8 cellular contexts compared by ENCODE assay signal in the genomic region with DNA sequence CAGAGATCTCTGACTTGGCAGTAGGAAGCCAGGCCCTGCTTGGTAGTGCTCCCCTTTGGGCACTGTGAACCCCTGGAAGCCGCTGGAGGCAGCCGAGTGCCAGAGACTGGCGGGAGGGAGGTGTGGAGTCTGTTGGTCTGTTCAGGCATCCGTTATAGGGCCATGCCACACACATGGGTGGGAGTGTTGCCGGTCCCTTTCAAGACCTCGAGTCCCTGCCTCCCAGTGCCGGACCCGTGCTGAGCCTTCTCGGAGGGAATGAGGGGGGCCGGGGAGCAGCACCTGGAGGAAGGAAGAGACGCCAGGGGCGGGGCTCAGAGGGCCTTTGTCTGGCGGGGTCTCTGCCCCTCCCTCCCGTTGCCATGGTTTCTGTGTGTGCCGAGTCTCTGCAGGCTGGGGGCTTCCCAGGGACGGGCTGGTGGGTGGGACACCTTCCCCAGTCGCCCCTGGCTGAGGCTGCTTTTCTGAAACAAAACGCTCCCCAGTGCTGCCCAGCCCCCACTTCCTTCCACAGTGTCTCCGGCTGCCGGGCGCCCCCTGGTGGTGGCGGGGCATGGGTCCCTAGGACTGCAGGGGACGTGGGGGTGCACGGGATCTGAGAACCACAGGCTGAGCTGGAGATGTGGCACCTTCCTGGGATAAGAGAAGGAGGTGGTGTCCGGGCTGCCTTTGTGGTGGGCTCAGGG. TPM values are rescaled to one million over a fixed set of nuclear protein-coding genes. Genes with fewer than 3 reads are reported as not detected.
A peak's percentile ranks its signal among the peaks of the same experiment; 100 is the strongest.
DNase-seq lines count a peak whose midpoint lies in the region; ATAC-seq, FAIRE-seq and TF ChIP-seq lines count a peak whose summit lies in the region.

No MANE protein-coding gene starts in this region.

- peaks cover 4 to 26% of the 10 kb centered on the region in 2 experiments for H3K36me3 ChIP-seq in endothelial cell of umbilical vein (ENCODE audit: control insufficient read depth in 2 of 2, extremely low read depth in 1 of 2, insufficient read depth in 2 of 2, low read length in 2 of 2)

- no peaks in the 10 kb centered on the region for H3K9me3 ChIP-seq in endothelial cell of umbilical vein (replicated peaks; ENCODE audit: control insufficient read depth, insufficient read depth, low read length)
- H3K9me3 ChIP-seq in mononuclear cell (ENCODE audit: low read depth, low read length): no peaks in the 10 kb centered on the region

- ATAC-seq in GM19025 (IDR thresholded peaks at IDR 0.05; ENCODE audit: low read depth, unreplicated experiment) (peak; percentile 62), HG03378 (IDR thresholded peaks at IDR 0.05; ENCODE audit: unreplicated experiment) (peak; percentile 54)

- FAIRE-seq in endothelial cell of umbilical vein (lab: Jason Lieb, UNC): peak; percentile 95

- H3K27me3 ChIP-seq in endothelial cell of umbilical vein (ENCODE audit: control insufficient read depth in 2 of 2, insufficient read depth in 2 of 2, low read length in 2 of 2): no peaks in the 10 kb centered on the region
- no peaks in the 10 kb centered on the region for H3K27me3 ChIP-seq in mononuclear cell (ENCODE audit: insufficient read depth, low read length)

- no peak overlapping the region for H2AFZ ChIP-seq in endothelial cell of umbilical vein (ENCODE audit: low read depth, low read length)

- POLR2A ChIA-PET in endothelial cell of umbilical vein (lab: Charles Lee): interaction anchor here (1.0 to 1.9 kb wide), 4 partner anchors 10 to 82 kb away, joined by 3 to 14 read pairs (median 4); partner anchors contain the start of genes GNAI2, SEMA3B and TUSC2

- peak overlapping the region; percentile 56 for H3K9ac ChIP-seq in endothelial cell of umbilical vein (replicated peaks; ENCODE audit: extremely low read depth, insufficient read depth, low read length)

- DNase-seq in Ammon's horn (ENCODE audit: low spot score) (peak; percentile 87), NOMO-1 treated with DMSO at 0.1 percent for 48 hours (lab: John Stamatoyannopoulos, UW; ENCODE audit: unreplicated experiment) (peak; percentile 81), endothelial cell of umbilical vein (ENCODE audit: low read depth, low spot score) (peak; percentile 90)
- peak; percentile 97 for DNase-seq in activated CD8-positive, alpha-beta memory T cell treated with anti-CD3 and anti-CD28 coated beads, Interleukin-2, amount 50 U/mL, for 4 hours
- DNase-seq in stimulated activated CD8-positive, alpha-beta memory T cell treated with anti-CD3 and anti-CD28 coated beads, Interleukin-2, amount 100 ng/mL, for 1 hour (ENCODE audit: low read depth in 2 of 2): peak; percentile 91 to 93

- dilution Hi-C loops in endothelial cell of umbilical vein (cut with MboI; ENCODE audit: extremely low pct_ligation_motif_present, low sequenced_read_pairs): no loop called here

- BruUV-seq in endothelial cell of umbilical vein (replicated peaks; lab: Mats Ljungman, UMichigan): no TSS peak

- peak; percentile 6 for TF ChIP-seq POLR2A in endothelial cell of umbilical vein (IDR thresholded peaks at IDR 0.05; ENCODE audit: low read depth, low read length)

- H4K20me1 ChIP-seq in endothelial cell of umbilical vein (replicated peaks; ENCODE audit: control insufficient read depth, extremely low read depth, insufficient read depth, low read length): no peaks in the 10 kb centered on the region

- peak; percentile 98 to 99 for TF ChIP-seq CTCF in endothelial cell of umbilical vein (IDR thresholded peaks at IDR 0.05; ENCODE audit: extremely low read depth in 1 of 2, insufficient read depth in 1 of 2, low read depth in 1 of 2, low read length in 2 of 2)

- CTCF ChIA-PET in endothelial cell of umbilical vein (lab: Charles Lee): interaction anchor here (0.5 to 3.7 kb wide), 25 partner anchors 8 to 407 kb away, joined by 3 to 134 read pairs (median 6); partner anchors contain the start of genes GNAI2, GNAT1 and IFRD2

- peaks cover 91% of the 10 kb centered on the region for H3K79me2 ChIP-seq in endothelial cell of umbilical vein (ENCODE audit: control insufficient read depth, insufficient read depth, low read length)

- H3K4me2 ChIP-seq in endothelial cell of umbilical vein (ENCODE audit: insufficient read depth, low read length): peak overlapping the region; percentile 32

- H3K9me1 ChIP-seq in endothelial cell of umbilical vein (replicated peaks; ENCODE audit: control insufficient read depth, extremely low read depth, insufficient read depth, low read length): no peaks in the 10 kb centered on the region

- peak overlapping the region; percentile 86 for H3K27ac ChIP-seq in endothelial cell of umbilical vein (ENCODE audit: insufficient read depth, low read depth, low read length)

- intact Hi-C loops in endothelial cell of umbilical vein (cut with micrococcal nuclease): loop anchor here (1.0 to 2.0 kb wide), 5 partner anchors 8 to 27 kb away; no protein-coding TSS in a partner anchor

- H3K4me3 ChIP-seq in endothelial cell of umbilical vein (replicated peaks in 1 of 3; ENCODE audit: insufficient read depth in 1 of 3, low read depth in 1 of 3, low read length in 3 of 3): no peak overlapping the region
- H3K4me3 ChIP-seq in mononuclear cell (ENCODE audit: low read length): peak overlapping the region; percentile 23

- peaks cover 92% of the 10 kb centered on the region for H3K4me1 ChIP-seq in endothelial cell of umbilical vein (ENCODE audit: control insufficient read depth, extremely low read depth, insufficient read depth, low read length)
- H3K4me1 ChIP-seq in mononuclear cell (ENCODE audit: insufficient read depth, low read length): peaks cover 100% of the 10 kb centered on the region

TF ChIP-seq in endothelial cell of umbilical vein, 7 proteins besides CTCF, POLR2A, EP300 and RAD21:
- peak; percentile 4 for TF ChIP-seq POLR2AphosphoS5 (IDR thresholded peaks at IDR 0.05; ENCODE audit: insufficient read depth, low read depth, low read length)
- TF ChIP-seq JUN (IDR thresholded peaks at IDR 0.05; ENCODE audit: borderline replicate concordance, insufficient read depth, insufficient read length, low read depth): no peak
- no peak for TF ChIP-seq EZH2 (IDR thresholded peaks at IDR 0.05; ENCODE audit: borderline replicate concordance, low read depth, low read length, severe bottlenecking)

RNA-seq across cellular contexts. Expression of gene GNAI2, which starts 10.0 kb away (rescaled TPM):
- total RNA-seq in endothelial cell of umbilical vein: 767 and 773 TPM in 2 replicates
- 1,875 and 2,290 TPM in 2 replicates for polyA plus RNA-seq in endothelial cell of umbilical vein
- polyA plus RNA-seq in endothelial cell of umbilical vein (2011; cell fraction: cytosol; rRNA removed): 1,268 and 1,476 TPM in 2 replicates
- polyA plus RNA-seq in endothelial cell of umbilical vein (2011; cell fraction: nucleus; rRNA removed): 620 and 630 TPM in 2 replicates
- 588 and 714 TPM in 2 replicates for polyA plus RNA-seq in endothelial cell of umbilical vein (2012)
- 1,411 and 1,486 TPM in 2 replicates for polyA minus RNA-seq in endothelial cell of umbilical vein
- polyA minus RNA-seq in endothelial cell of umbilical vein (2011; cell fraction: cytosol; rRNA and poly(A)+ RNA removed): 67.6 TPM
- polyA minus RNA-seq in endothelial cell of umbilical vein (2011; cell fraction: nucleus; rRNA and poly(A)+ RNA removed): 157 and 164 TPM in 2 replicates
- total RNA-seq in mononuclear cell: 243 TPM

RNA-seq across cellular contexts. Expression of gene SEMA3B, which starts 23.0 kb away (rescaled TPM):
- 0.97 and 1.5 TPM in 2 replicates for total RNA-seq in endothelial cell of umbilical vein
- 1.2 and 1.4 TPM in 2 replicates for polyA plus RNA-seq in endothelial cell of umbilical vein
- polyA plus RNA-seq in endothelial cell of umbilical vein (2011; cell fraction: cytosol; rRNA removed): 0.35 and 0.69 TPM in 2 replicates
- 8.0 and 8.3 TPM in 2 replicates for polyA plus RNA-seq in endothelial cell of umbilical vein (2011; cell fraction: nucleus; rRNA removed)
- polyA plus RNA-seq in endothelial cell of umbilical vein (2012): 0.68 and 0.94 TPM in 2 replicates
- 0.66 and 1.4 TPM in 2 replicates for polyA minus RNA-seq in endothelial cell of umbilical vein
- 58.9 TPM for polyA minus RNA-seq in endothelial cell of umbilical vein (2011; cell fraction: cytosol; rRNA and poly(A)+ RNA removed)
- 2.1 and 3.9 TPM in 2 replicates for polyA minus RNA-seq in endothelial cell of umbilical vein (2011; cell fraction: nucleus; rRNA and poly(A)+ RNA removed)
- total RNA-seq in mononuclear cell: 0.42 TPM

RNA-seq across cellular contexts. Expression of gene LSMEM2, which starts 32.9 kb away (rescaled TPM):
- total RNA-seq in endothelial cell of umbilical vein (not detected in 2 replicates), mononuclear cell (not detected)
- not detected in 2 replicates for polyA plus RNA-seq in endothelial cell of umbilical vein
- not detected in 2 replicates for polyA plus RNA-seq in endothelial cell of umbilical vein (2011; cell fraction: cytosol; rRNA removed)
- not detected in 2 replicates for polyA plus RNA-seq in endothelial cell of umbilical vein (2011; cell fraction: nucleus; rRNA removed)
- not detected in 2 replicates for polyA plus RNA-seq in endothelial cell of umbilical vein (2012)
- not detected in 2 replicates for polyA minus RNA-seq in endothelial cell of umbilical vein
- polyA minus RNA-seq in endothelial cell of umbilical vein (2011; cell fraction: cytosol; rRNA and poly(A)+ RNA removed): not detected
- polyA minus RNA-seq in endothelial cell of umbilical vein (2011; cell fraction: nucleus; rRNA and poly(A)+ RNA removed): not detected in 2 replicates

RNA-seq across cellular contexts. Expression of gene SLC38A3, which starts 40.9 kb away (rescaled TPM):
- total RNA-seq in endothelial cell of umbilical vein (0.60 and 0.65 TPM in 2 replicates), mononuclear cell (not detected)
- 0.94 and 1.1 TPM in 2 replicates for polyA plus RNA-seq in endothelial cell of umbilical vein
- polyA plus RNA-seq in endothelial cell of umbilical vein (2011; cell fraction: cytosol; rRNA removed): 0.21 and 0.23 TPM in 2 replicates
- polyA plus RNA-seq in endothelial cell of umbilical vein (2011; cell fraction: nucleus; rRNA removed): 1.0 and 1.2 TPM in 2 replicates
- polyA plus RNA-seq in endothelial cell of umbilical vein (2012): 0.24 TPM in 1 of 2 replicates, not detected in the other
- not detected in 2 replicates for polyA minus RNA-seq in endothelial cell of umbilical vein
- not detected for polyA minus RNA-seq in endothelial cell of umbilical vein (2011; cell fraction: cytosol; rRNA and poly(A)+ RNA removed)
- 0.72 and 0.77 TPM in 2 replicates for polyA minus RNA-seq in endothelial cell of umbilical vein (2011; cell fraction: nucleus; rRNA and poly(A)+ RNA removed)

RNA-seq across cellular contexts. Expression of gene IFRD2, which starts 46.3 kb away (rescaled TPM):
- total RNA-seq in endothelial cell of umbilical vein (109 and 111 TPM in 2 replicates), mononuclear cell (19.0 TPM)
- polyA plus RNA-seq in endothelial cell of umbilical vein: 99.4 and 101 TPM in 2 replicates
- polyA plus RNA-seq in endothelial cell of umbilical vein (2011; cell fraction: cytosol; rRNA removed): 73.1 and 74.5 TPM in 2 replicates
- polyA plus RNA-seq in endothelial cell of umbilical vein (2011; cell fraction: nucleus; rRNA removed): 207 and 228 TPM in 2 replicates
- polyA plus RNA-seq in endothelial cell of umbilical vein (2012): 66.3 and 90.3 TPM in 2 replicates
- 43.0 and 57.1 TPM in 2 replicates for polyA minus RNA-seq in endothelial cell of umbilical vein
- 96.3 TPM for polyA minus RNA-seq in endothelial cell of umbilical vein (2011; cell fraction: cytosol; rRNA and poly(A)+ RNA removed)
- polyA minus RNA-seq in endothelial cell of umbilical vein (2011; cell fraction: nucleus; rRNA and poly(A)+ RNA removed): 40.2 and 42.9 TPM in 2 replicates
